ENCODE assay signal across 30 cellular contexts in genomic region chr5:150335778-150336177, GRCh38. TPM values are rescaled to one million over a fixed set of nuclear protein-coding genes. Genes with fewer than 3 reads are reported as not detected.
"Had no signal": no experiment of that assay in that cellular context is flagged by ENCODE, and none has a peak within 500 bp of the region (broad histone marks: within the 10 kb centered on the region; RNA-seq: fewer than 3 reads in every experiment).

No MANE protein-coding gene starts in this region.

- H3K27ac Mint-ChIP-seq: immature natural killer cell; naive thymus-derived CD4-positive, alpha-beta T cell; nephron; progenitor cell of endocrine pancreas; stimulated activated memory B cell treated with anti-CD40 and anti-IgM and Interleukin-4, amounts not matched to agents 10 μg/mL and 1 μg/mL and 100 μg/mL, for 72 hours had no signal

- H2AFZ ChIP-seq: parathyroid adenoma had no signal

- H3K4me1 ChIP-seq: left ventricle myocardium inferior, parathyroid adenoma, right atrium auricular region, right lobe of liver, upper lobe of left lung, vagina had no signal

- H3K9me3 Mint-ChIP-seq: immature natural killer cell; naive thymus-derived CD4-positive, alpha-beta T cell; nephron; stimulated activated memory B cell treated with anti-CD40 and anti-IgM and Interleukin-4, amounts not matched to agents 10 μg/mL and 1 μg/mL and 100 μg/mL, for 72 hours; stimulated activated naive CD8-positive, alpha-beta T cell treated with anti-CD3 and anti-CD28 coated beads, Interleukin-15, amount 100 ng/mL, for 72 hours had no signal

- H3K27me3 ChIP-seq: neutrophil, right atrium auricular region, right lobe of liver, tibial nerve, upper lobe of left lung, vagina had no signal

- H3K79me2 ChIP-seq: parathyroid adenoma had no signal

- H3K36me3 Mint-ChIP-seq: immature natural killer cell; naive thymus-derived CD4-positive, alpha-beta T cell; stimulated activated memory B cell treated with anti-CD40 and anti-IgM and Interleukin-4, amounts not matched to agents 10 μg/mL and 1 μg/mL and 100 μg/mL, for 72 hours had no signal

- H3K9me3 ChIP-seq: left ventricle myocardium inferior, mucosa of descending colon, neutrophil, right atrium auricular region, right lobe of liver, tibial nerve, upper lobe of left lung, vagina had no signal

- H3K27ac ChIP-seq: left ventricle myocardium inferior, neutrophil, parathyroid adenoma, right atrium auricular region, right lobe of liver, tibial nerve, upper lobe of left lung, vagina had no signal

- H3K4me1 Mint-ChIP-seq: immature natural killer cell had no signal

- H3K9ac ChIP-seq: parathyroid adenoma had no signal

- ATAC-seq: mucosa of descending colon; naive thymus-derived CD4-positive, alpha-beta T cell; right lobe of liver; stimulated activated memory B cell treated with anti-CD40 and anti-IgM and Interleukin-4, amounts not matched to agents 10 μg/mL and 1 μg/mL and 100 μg/mL, for 72 hours; stimulated activated naive CD8-positive, alpha-beta T cell treated with anti-CD3 and anti-CD28 coated beads, Interleukin-15, amount 100 ng/mL, for 72 hours had no signal

- H3K36me3 ChIP-seq: left ventricle myocardium inferior, neutrophil, right atrium auricular region, right lobe of liver, tibial nerve, upper lobe of left lung, vagina had no signal

- DNase-seq: hypothalamus; immature natural killer cell; left ventricle myocardium inferior; midbrain; mucosa of descending colon; naive thymus-derived CD4-positive, alpha-beta T cell; occipital lobe; right lobe of liver; stimulated activated CD4-positive, alpha-beta T cell treated with anti-CD3 and anti-CD28 coated beads, Interleukin-1b, Interleukin-23, amount 100 ng/mL, for 48 hours; stimulated activated CD4-positive, alpha-beta T cell treated with anti-CD3 and anti-CD28 coated beads, Interleukin-2, amount 100 ng/mL, for 48 hours; stimulated activated CD4-positive, alpha-beta T cell treated with anti-CD3 and anti-CD28 coated beads, Interleukin-4, amount 100 ng/mL, for 4 hours; stimulated activated CD8-positive, alpha-beta memory T cell treated with anti-CD3 and anti-CD28 coated beads, Interleukin-4, amount 100 ng/mL, for 48 hours; stimulated activated naive CD4-positive, alpha-beta T cell treated with Interleukin-2 at 50 U/mL for 16 hours; stimulated activated naive CD8-positive, alpha-beta T cell treated with anti-CD3 and anti-CD28 coated beads, Interleukin-15, amount 100 ng/mL, for 72 hours; substantia nigra; upper lobe of left lung had no signal

- H3K27me3 Mint-ChIP-seq: progenitor cell of endocrine pancreas; stimulated activated memory B cell treated with anti-CD40 and anti-IgM and Interleukin-4, amounts not matched to agents 10 μg/mL and 1 μg/mL and 100 μg/mL, for 72 hours; stimulated activated naive CD8-positive, alpha-beta T cell treated with anti-CD3 and anti-CD28 coated beads, Interleukin-15, amount 100 ng/mL, for 72 hours had no signal

- H3K4me3 Mint-ChIP-seq: immature natural killer cell; naive thymus-derived CD4-positive, alpha-beta T cell; nephron; neural crest cell; stimulated activated memory B cell treated with anti-CD40 and anti-IgM and Interleukin-4, amounts not matched to agents 10 μg/mL and 1 μg/mL and 100 μg/mL, for 72 hours; stimulated activated naive CD8-positive, alpha-beta T cell treated with anti-CD3 and anti-CD28 coated beads, Interleukin-15, amount 100 ng/mL, for 72 hours had no signal

- H3K4me3 ChIP-seq: left ventricle myocardium inferior, lung, mucosa of descending colon, right atrium auricular region, right lobe of liver, tibial nerve, upper lobe of left lung, vagina had no signal

RNA-seq across cellular contexts. Expression of gene ARSI, which starts 33.1 kb away (rescaled TPM):
- total RNA-seq: progenitor cell of endocrine pancreas, pulmonary artery endothelial cell had no signal
- polyA plus RNA-seq: immature natural killer cell; naive thymus-derived CD4-positive, alpha-beta T cell had no signal

RNA-seq across cellular contexts. Expression of gene CAMK2A, which starts 46.2 kb away (rescaled TPM):
- total RNA-seq: kidney epithelial cell; mesenteric fat pad; naive thymus-derived CD4-positive, alpha-beta T cell; osteocyte; progenitor cell of endocrine pancreas; pulmonary artery endothelial cell had no signal
- polyA plus RNA-seq: immature natural killer cell; naive thymus-derived CD4-positive, alpha-beta T cell had no signal
